In genomic region chr21:36087362-36088138, GRCh38 we compare ENCODE assay signal across 1 cellular context.
TF ChIP-seq lines count a peak whose summit lies in the region.

No MANE protein-coding gene starts in this region.

TF ChIP-seq in HCT116, 20 proteins besides CTCF, POLR2A, EP300 and RAD21 (continued from another document):
- TF ChIP-seq ZBTB33 (IDR thresholded peaks at IDR 0.05; ENCODE audit: extremely low read depth, insufficient replicate concordance, low read length) = no peak
